ENCODE assay signal across 10 cellular contexts in the genomic region with DNA sequence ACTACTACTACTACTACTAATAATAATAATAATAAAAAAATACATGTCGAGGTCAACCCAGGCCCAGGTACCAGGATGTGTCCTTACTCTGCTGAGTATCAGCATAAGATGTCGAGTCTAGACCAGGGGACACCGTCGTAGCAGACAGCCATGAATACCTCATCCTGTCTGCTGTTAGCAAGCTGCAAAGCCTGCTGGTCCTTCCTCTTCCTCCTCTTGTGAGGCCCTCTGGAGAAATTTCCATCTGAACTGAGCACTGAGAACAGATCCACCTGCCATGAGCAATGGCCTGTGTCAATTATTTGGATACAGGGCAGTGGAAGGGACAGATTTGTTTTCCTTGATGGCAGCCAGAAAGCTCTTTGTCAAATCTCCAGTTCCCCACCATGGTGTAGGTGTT.
DNase-seq lines count a peak whose midpoint lies in the region; ATAC-seq, FAIRE-seq and TF ChIP-seq lines count a peak whose summit lies in the region.
"Had no signal": no experiment of that assay in that cellular context is flagged by ENCODE, and none has a peak within 500 bp of the region (broad histone marks: within the 10 kb centered on the region; RNA-seq: fewer than 3 reads in every experiment).

No MANE protein-coding gene starts in this region.

- no peak for TF ChIP-seq CTCF in colonic mucosa (IDR thresholded peaks at IDR 0.05)
- no peak for TF ChIP-seq CTCF in brain microvascular endothelial cell (IDR thresholded peaks at IDR 0.05; ENCODE audit: low read depth, low read length, missing control alignments)
- no peak for TF ChIP-seq CTCF in WTC11 (IDR thresholded peaks at IDR 0.05)

- CTCF ChIA-PET in WTC11 (lab: Charles Lee), result interaction anchor here (1.0 kb wide), 1 partner anchor 167 kb away, joined by 3 read pairs; no protein-coding TSS in a partner anchor

- H3K4me3 ChIP-seq in colonic mucosa, result no peak overlapping the region
- no peak overlapping the region for H3K4me3 ChIP-seq in brain microvascular endothelial cell (ENCODE audit: low read depth, low read length)

- peaks cover 60% of the 10 kb centered on the region for H3K4me1 Mint-ChIP-seq in WTC11

- peak; percentile 60 for FAIRE-seq in GM12892 (lab: Jason Lieb, UNC)

- no peaks in the 10 kb centered on the region for H3K9me3 Mint-ChIP-seq in WTC11

- in situ Hi-C loops in brain microvascular endothelial cell (cut with HindIII; ENCODE audit: low pct_ligation_motif_present, low sequenced_read_pairs), result no loop called here

- TF ChIP-seq POLR2A in GM12892 (IDR thresholded peaks at IDR 0.05; ENCODE audit: low read depth, low read length), result no peak

- H3K36me3 ChIP-seq in colonic mucosa (no peaks in the 10 kb centered on the region), brain microvascular endothelial cell (replicated peaks) (no peaks in the 10 kb centered on the region)
- H3K36me3 ChIP-seq: WERI-Rb-1 had no signal

- peak overlapping the region in 1 of 2 donors; percentile 19 for H3K9ac ChIP-seq in colonic mucosa (ENCODE audit: low read depth in 2 of 2, low read length in 2 of 2)

- H3K9me3 ChIP-seq in colonic mucosa, result no peaks in the 10 kb centered on the region

- DNase-seq in GM12892 (ENCODE audit: insufficient read length) (no peak), colonic mucosa (peak; percentile 31), brain microvascular endothelial cell (no peak), WTC11 (ENCODE audit: low spot score) (no peak), hippocampal formation (lab: John Stamatoyannopoulos, UW) (no peak), NCI-H2081 (lab: John Stamatoyannopoulos, UW) (no peak)
- DNase-seq: DND-41, WERI-Rb-1 had no signal

- peak; percentile 4 for ATAC-seq in GM19463 (IDR thresholded peaks at IDR 0.05; ENCODE audit: unreplicated experiment)
- peak; percentile 21 for ATAC-seq in HG03342 (IDR thresholded peaks at IDR 0.05; ENCODE audit: unreplicated experiment)
- no peak for ATAC-seq in WTC11

- no peaks in the 10 kb centered on the region for H3K27me3 ChIP-seq in colonic mucosa
- no peaks in the 10 kb centered on the region for H3K27me3 ChIP-seq in brain microvascular endothelial cell (replicated peaks)

- no peak overlapping the region for H3K4me3 Mint-ChIP-seq in WTC11

- H3K27ac ChIP-seq in colonic mucosa, result peak overlapping the region; percentile 36
- H3K27ac ChIP-seq in brain microvascular endothelial cell, result no peak overlapping the region
- H3K27ac ChIP-seq: WERI-Rb-1 had no signal

- H3K27ac Mint-ChIP-seq in WTC11, result no peak overlapping the region

- H3K27me3 Mint-ChIP-seq in WTC11 (ENCODE audit: low read depth), result no peaks in the 10 kb centered on the region

- intact Hi-C loops in colonic mucosa (cut with DNase I), result loop anchor here (5.0 kb wide), 1 partner anchor 55 kb away; no protein-coding TSS in a partner anchor

- peaks cover 12% of the 10 kb centered on the region for H3K4me1 ChIP-seq in colonic mucosa

- no peaks in the 10 kb centered on the region for H3K36me3 Mint-ChIP-seq in WTC11

- POLR2A ChIA-PET in WTC11 (lab: Charles Lee), result no interaction called here

TF ChIP-seq in WTC11, 78 proteins besides CTCF, POLR2A, EP300 and RAD21:
- TF ChIP-seq ZNF263 (CRISPR knock-in tag; IDR thresholded peaks at IDR 0.05; ENCODE audit: low read depth) (no peak), NR3C1 (CRISPR knock-in tag; conservative IDR thresholded peaks at IDR 0.05; ENCODE audit: low read depth) (no peak), SP1 (CRISPR knock-in tag; conservative IDR thresholded peaks at IDR 0.05) (no peak), SMAD4 (CRISPR knock-in tag; IDR thresholded peaks at IDR 0.05) (no peak), GRHL2 (CRISPR knock-in tag; IDR thresholded peaks at IDR 0.05; ENCODE audit: insufficient replicate concordance, severe bottlenecking) (no peak), ZNF671 (CRISPR knock-in tag; IDR thresholded peaks at IDR 0.05) (no peak), EMX1 (CRISPR knock-in tag; IDR thresholded peaks at IDR 0.05) (no peak), ZSCAN18 (CRISPR knock-in tag; IDR thresholded peaks at IDR 0.05) (no peak), ZNF423 (CRISPR knock-in tag; IDR thresholded peaks at IDR 0.05) (no peak), HMGA2 (CRISPR knock-in tag; IDR thresholded peaks at IDR 0.05) (no peak), NR2C2 (CRISPR knock-in tag; IDR thresholded peaks at IDR 0.05) (no peak), ATF3 (CRISPR knock-in tag; conservative IDR thresholded peaks at IDR 0.05) (no peak), ZNF281 (CRISPR knock-in tag; IDR thresholded peaks at IDR 0.05) (no peak), ZNF219 (CRISPR knock-in tag; IDR thresholded peaks at IDR 0.05; ENCODE audit: borderline replicate concordance) (no peak), GTF2I (CRISPR knock-in tag; conservative IDR thresholded peaks at IDR 0.05) (no peak), MXD4 (CRISPR knock-in tag; IDR thresholded peaks at IDR 0.05; ENCODE audit: borderline replicate concordance) (no peak)
- TF ChIP-seq, protein P1, sequence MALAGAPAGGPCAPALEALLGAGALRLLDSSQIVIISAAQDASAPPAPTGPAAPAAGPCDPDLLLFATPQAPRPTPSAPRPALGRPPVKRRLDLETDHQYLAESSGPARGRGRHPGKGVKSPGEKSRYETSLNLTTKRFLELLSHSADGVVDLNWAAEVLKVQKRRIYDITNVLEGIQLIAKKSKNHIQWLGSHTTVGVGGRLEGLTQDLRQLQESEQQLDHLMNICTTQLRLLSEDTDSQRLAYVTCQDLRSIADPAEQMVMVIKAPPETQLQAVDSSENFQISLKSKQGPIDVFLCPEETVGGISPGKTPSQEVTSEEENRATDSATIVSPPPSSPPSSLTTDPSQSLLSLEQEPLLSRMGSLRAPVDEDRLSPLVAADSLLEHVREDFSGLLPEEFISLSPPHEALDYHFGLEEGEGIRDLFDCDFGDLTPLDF (CRISPR knock-in tag; IDR thresholded peaks at IDR 0.05), result no peak
- TF ChIP-seq, protein P2, sequence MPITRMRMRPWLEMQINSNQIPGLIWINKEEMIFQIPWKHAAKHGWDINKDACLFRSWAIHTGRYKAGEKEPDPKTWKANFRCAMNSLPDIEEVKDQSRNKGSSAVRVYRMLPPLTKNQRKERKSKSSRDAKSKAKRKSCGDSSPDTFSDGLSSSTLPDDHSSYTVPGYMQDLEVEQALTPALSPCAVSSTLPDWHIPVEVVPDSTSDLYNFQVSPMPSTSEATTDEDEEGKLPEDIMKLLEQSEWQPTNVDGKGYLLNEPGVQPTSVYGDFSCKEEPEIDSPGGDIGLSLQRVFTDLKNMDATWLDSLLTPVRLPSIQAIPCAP (CRISPR knock-in tag; IDR thresholded peaks at IDR 0.05), result no peak
- TF ChIP-seq, protein P3, sequence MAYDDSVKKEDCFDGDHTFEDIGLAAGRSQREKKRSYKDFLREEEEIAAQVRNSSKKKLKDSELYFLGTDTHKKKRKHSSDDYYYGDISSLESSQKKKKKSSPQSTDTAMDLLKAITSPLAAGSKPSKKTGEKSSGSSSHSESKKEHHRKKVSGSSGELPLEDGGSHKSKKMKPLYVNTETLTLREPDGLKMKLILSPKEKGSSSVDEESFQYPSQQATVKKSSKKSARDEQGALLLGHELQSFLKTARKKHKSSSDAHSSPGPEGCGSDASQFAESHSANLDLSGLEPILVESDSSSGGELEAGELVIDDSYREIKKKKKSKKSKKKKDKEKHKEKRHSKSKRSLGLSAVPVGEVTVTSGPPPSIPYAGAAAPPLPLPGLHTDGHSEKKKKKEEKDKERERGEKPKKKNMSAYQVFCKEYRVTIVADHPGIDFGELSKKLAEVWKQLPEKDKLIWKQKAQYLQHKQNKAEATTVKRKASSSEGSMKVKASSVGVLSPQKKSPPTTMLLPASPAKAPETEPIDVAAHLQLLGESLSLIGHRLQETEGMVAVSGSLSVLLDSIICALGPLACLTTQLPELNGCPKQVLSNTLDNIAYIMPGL (CRISPR knock-in tag; IDR thresholded peaks at IDR 0.05), result no peak
